ENCODE assay signal across 8 cellular contexts in genomic region chr1:65309317-65310077, GRCh38. TPM values are rescaled to one million over a fixed set of nuclear protein-coding genes. Genes with fewer than 3 reads are reported as not detected.
DNase-seq lines count a peak whose midpoint lies in the region; ATAC-seq, FAIRE-seq and TF ChIP-seq lines count a peak whose summit lies in the region.

Gene DNAJC6, plus strand, starts transcription at chr1:65309543. Its CDS starts 203 bp downstream, at chr1:65309746.

- TF ChIP-seq CTCF in LNCAP (IDR thresholded peaks at IDR 0.05) (0 out of 2 replicates have a peak, but pooled peaks have one; percentile 13), adrenal gland (IDR thresholded peaks at IDR 0.05) (no peak), osteocyte (IDR thresholded peaks at IDR 0.05) (no peak), transverse colon (IDR thresholded peaks at IDR 0.05) (no peak)

- H3K36me3 Mint-ChIP-seq in osteocyte (ENCODE audit: unreplicated experiment), result peaks cover 8% of the 10 kb centered on the region

- H3K4me3 ChIP-seq in adrenal gland (peak within 1 kb of the TSS in 3 of 4 donors; percentile 15 to 53 (median 33)), transverse colon (peak within 1 kb of the TSS in 3 of 4 donors; percentile 29 to 47 (median 30))

- 2 to 5% (median 2%) methylated on average over 29 to 75 of the region's 75 CpGs for WGBS in adrenal gland, 4 donors
- WGBS in transverse colon (ENCODE audit: low coverage in 1 of 2), 2 donors, result 9 to 30% methylated on average over 6 to 60 of the region's 75 CpGs

- no peak for TF ChIP-seq EP300 in transverse colon (IDR thresholded peaks at IDR 0.05; ENCODE audit: low read depth)

- H3K36me3 ChIP-seq in adrenal gland (replicated peaks in 1 of 2), result no peaks in the 10 kb centered on the region
- H3K36me3 ChIP-seq in transverse colon, result no peaks in the 10 kb centered on the region

- intact Hi-C loops in adrenal gland (cut with DNase I) (no loop called here), cardiac septum (cut with DNase I) (loop anchor here (2.0 to 5.0 kb wide), 2 partner anchors 42 to 55 kb away; no protein-coding TSS in a partner anchor), transverse colon (cut with DNase I; ENCODE audit: low total_unique reads) (no loop called here)

- in situ Hi-C loops in transverse colon (cut with MboI; ENCODE audit: low pct_ligation_motif_present in 1 of 4, low pct_unique_long_range_greater_than_20kb in 1 of 4, low sequenced_read_pairs in 3 of 4), result no loop called here

- H3K9me3 ChIP-seq in adrenal gland (replicated peaks in 1 of 3) (no peaks in the 10 kb centered on the region), transverse colon (no peaks in the 10 kb centered on the region)

- H3K4me1 ChIP-seq in adrenal gland (replicated peaks in 1 of 2), result no peaks in the 10 kb centered on the region
- H3K4me1 ChIP-seq in transverse colon, result peaks cover 4 to 18% (median 12%) of the 10 kb centered on the region in 4 donors

- H3K4me3 Mint-ChIP-seq in osteocyte (ENCODE audit: unreplicated experiment), result peak within 1 kb of the TSS; percentile 89

- no peak for ATAC-seq in HG03175 (IDR thresholded peaks at IDR 0.05; ENCODE audit: unreplicated experiment)

- H3K27me3 ChIP-seq in adrenal gland (no peaks in the 10 kb centered on the region), transverse colon (peaks cover 60% of the 10 kb centered on the region)

- H3K9me3 Mint-ChIP-seq in osteocyte (ENCODE audit: unreplicated experiment), result no peaks in the 10 kb centered on the region

- TF ChIP-seq POLR2A in GM12892 (IDR thresholded peaks at IDR 0.05; ENCODE audit: low read depth, low read length), result no peak
- no peak for TF ChIP-seq POLR2A in adrenal gland (IDR thresholded peaks at IDR 0.05)
- TF ChIP-seq POLR2A in transverse colon (IDR thresholded peaks at IDR 0.05), result no peak

- peaks cover 31% of the 10 kb centered on the region for H3K4me1 Mint-ChIP-seq in osteocyte (ENCODE audit: unreplicated experiment)

- peak within 1 kb of the TSS; percentile 75 for H3K27ac Mint-ChIP-seq in osteocyte (ENCODE audit: unreplicated experiment)

- no peak for FAIRE-seq in GM12892 (lab: Jason Lieb, UNC)

- H3K27ac ChIP-seq in adrenal gland (peak within 1 kb of the TSS in 2 of 5 donors; percentile 19 to 58), transverse colon (peak within 1 kb of the TSS in 1 of 4 donors; percentile 19)

- no peaks in the 10 kb centered on the region for H3K27me3 Mint-ChIP-seq in osteocyte (ENCODE audit: unreplicated experiment)

- peak; percentile 13 for DNase-seq in GM12892 (ENCODE audit: insufficient read length)
- peak; percentile 63 for DNase-seq in SW480 (ENCODE audit: low spot score)
- DNase-seq in adrenal gland, result peak; percentile 72 to 84 (median 76)
- DNase-seq in cardiac septum (ENCODE audit: low spot score), result peak; percentile 78
- peak; percentile 93 for DNase-seq in osteocyte (ENCODE audit: extremely low spot score, unreplicated experiment)
- peak; percentile 66 for DNase-seq in transverse colon

RNA-seq across cellular contexts. Expression of gene DNAJC6, which starts in this region (rescaled TPM):
- 0.47 TPM for polyA plus RNA-seq in GM12892 (2012; ENCODE audit: missing spikeins)
- 10 to 100 TPM in 6 of 8 donors, 1 to 10 TPM in 2; 7.5 to 23.7 (median 13.2) TPM for total RNA-seq in adrenal gland
- polyA plus RNA-seq in adrenal gland, result 10 to 100 TPM in 1 of 3 donors, 1 to 10 TPM in 2; 1.5 to 27.0 (median 2.7) TPM
- 6.5 TPM for total RNA-seq in cardiac septum
- total RNA-seq in osteocyte, result 50.8 and 53.8 TPM in 2 replicates
- 1 to 10 TPM in 3 of 4 donors, under 1 TPM in 1; 0.40 to 2.7 (median 1.7) TPM for total RNA-seq in transverse colon

Comparison
In these comparisons a context has a peak if more than half of its experiments do, and no peak if none do; other contexts are left out.
1. DNase-seq: peak in every context shown above with its lines; median percentile 93 in osteocyte; 78 in cardiac septum; 76 in adrenal gland; 66 in transverse colon; 63 in SW480; 13 in GM12892.